ENCODE assay signal across 2 cellular contexts in the genomic region with DNA sequence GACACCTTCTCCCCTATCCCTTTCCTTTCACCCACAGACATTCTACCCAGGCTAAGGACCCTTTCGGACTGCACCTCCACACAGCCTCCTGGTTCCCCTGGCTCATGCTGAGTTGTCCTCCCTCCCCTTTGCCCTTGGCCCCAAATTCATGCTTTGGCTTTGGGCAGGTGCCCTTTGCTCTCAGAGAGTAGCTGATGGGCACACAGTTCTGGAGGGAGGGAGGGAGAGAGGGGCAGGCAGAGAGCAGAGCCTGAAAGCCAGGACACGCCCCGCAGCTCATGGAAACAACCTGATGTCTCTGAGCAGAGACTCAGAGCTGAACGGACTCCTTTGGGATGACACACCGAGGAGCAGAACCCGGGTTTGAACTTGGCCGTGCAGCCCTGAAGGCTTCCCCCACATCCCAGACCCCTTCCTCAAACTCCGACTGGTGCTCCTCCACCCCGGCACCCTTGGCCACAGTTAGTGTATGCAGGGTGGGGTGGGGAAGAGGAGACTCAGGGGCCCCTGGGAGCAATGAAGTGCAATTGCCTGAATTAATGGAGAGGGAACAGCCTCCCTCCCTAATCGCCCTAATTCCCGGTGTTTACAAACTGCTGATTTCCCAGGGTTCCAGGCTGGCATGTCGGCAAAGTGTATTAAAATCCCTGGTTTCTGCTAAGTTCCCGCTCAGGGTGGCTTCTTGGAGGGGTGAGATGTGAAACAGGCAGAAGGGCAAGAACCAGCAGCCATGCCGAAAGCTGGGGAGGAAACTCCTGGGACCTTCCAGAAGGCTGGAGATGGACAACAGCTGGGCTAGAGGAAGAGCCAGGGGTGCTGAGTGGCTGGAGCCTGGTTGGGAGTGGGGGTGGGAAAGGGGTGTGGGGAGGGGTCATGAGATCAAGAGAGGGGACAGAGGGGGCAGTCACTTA.
TF ChIP-seq lines count a peak whose summit lies in the region.

No MANE protein-coding gene starts in this region.

TF ChIP-seq in liver, 16 proteins besides CTCF, POLR2A, EP300 and RAD21 (continued from another document):
- TF ChIP-seq YY1 (IDR thresholded peaks at IDR 0.05) (no peak), GABPA (IDR thresholded peaks at IDR 0.05 in 1 of 2, conservative IDR thresholded peaks at IDR 0.05 in 1 of 2) (no peak), HNF4A (conservative IDR thresholded peaks at IDR 0.05) (peak; percentile 88 to 93), SP1 (IDR thresholded peaks at IDR 0.05) (peak; percentile 85), FOXA1 (IDR thresholded peaks at IDR 0.05) (no peak), NR2F2 (IDR thresholded peaks at IDR 0.05) (peak; percentile 58)
- TF ChIP-seq, protein P1, sequence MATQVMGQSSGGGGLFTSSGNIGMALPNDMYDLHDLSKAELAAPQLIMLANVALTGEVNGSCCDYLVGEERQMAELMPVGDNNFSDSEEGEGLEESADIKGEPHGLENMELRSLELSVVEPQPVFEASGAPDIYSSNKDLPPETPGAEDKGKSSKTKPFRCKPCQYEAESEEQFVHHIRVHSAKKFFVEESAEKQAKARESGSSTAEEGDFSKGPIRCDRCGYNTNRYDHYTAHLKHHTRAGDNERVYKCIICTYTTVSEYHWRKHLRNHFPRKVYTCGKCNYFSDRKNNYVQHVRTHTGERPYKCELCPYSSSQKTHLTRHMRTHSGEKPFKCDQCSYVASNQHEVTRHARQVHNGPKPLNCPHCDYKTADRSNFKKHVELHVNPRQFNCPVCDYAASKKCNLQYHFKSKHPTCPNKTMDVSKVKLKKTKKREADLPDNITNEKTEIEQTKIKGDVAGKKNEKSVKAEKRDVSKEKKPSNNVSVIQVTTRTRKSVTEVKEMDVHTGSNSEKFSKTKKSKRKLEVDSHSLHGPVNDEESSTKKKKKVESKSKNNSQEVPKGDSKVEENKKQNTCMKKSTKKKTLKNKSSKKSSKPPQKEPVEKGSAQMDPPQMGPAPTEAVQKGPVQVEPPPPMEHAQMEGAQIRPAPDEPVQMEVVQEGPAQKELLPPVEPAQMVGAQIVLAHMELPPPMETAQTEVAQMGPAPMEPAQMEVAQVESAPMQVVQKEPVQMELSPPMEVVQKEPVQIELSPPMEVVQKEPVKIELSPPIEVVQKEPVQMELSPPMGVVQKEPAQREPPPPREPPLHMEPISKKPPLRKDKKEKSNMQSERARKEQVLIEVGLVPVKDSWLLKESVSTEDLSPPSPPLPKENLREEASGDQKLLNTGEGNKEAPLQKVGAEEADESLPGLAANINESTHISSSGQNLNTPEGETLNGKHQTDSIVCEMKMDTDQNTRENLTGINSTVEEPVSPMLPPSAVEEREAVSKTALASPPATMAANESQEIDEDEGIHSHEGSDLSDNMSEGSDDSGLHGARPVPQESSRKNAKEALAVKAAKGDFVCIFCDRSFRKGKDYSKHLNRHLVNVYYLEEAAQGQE (IDR thresholded peaks at IDR 0.05): peak; percentile 57
- TF ChIP-seq, protein P2, sequence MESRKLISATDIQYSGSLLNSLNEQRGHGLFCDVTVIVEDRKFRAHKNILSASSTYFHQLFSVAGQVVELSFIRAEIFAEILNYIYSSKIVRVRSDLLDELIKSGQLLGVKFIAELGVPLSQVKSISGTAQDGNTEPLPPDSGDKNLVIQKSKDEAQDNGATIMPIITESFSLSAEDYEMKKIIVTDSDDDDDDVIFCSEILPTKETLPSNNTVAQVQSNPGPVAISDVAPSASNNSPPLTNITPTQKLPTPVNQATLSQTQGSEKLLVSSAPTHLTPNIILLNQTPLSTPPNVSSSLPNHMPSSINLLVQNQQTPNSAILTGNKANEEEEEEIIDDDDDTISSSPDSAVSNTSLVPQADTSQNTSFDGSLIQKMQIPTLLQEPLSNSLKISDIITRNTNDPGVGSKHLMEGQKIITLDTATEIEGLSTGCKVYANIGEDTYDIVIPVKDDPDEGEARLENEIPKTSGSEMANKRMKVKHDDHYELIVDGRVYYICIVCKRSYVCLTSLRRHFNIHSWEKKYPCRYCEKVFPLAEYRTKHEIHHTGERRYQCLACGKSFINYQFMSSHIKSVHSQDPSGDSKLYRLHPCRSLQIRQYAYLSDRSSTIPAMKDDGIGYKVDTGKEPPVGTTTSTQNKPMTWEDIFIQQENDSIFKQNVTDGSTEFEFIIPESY (IDR thresholded peaks at IDR 0.05): no peak

TF ChIP-seq in HepG2, 621 proteins besides CTCF, POLR2A, EP300 and RAD21 (continued from another document):
- TF ChIP-seq TEAD3 (CRISPR knock-in tag; optimal IDR thresholded peaks at IDR 0.05; ENCODE audit: borderline replicate concordance) (no peak), ZNF788 (CRISPR knock-in tag; IDR thresholded peaks at IDR 0.05; ENCODE audit: borderline replicate concordance) (no peak), ZNF614 (CRISPR knock-in tag; IDR thresholded peaks at IDR 0.05; ENCODE audit: borderline replicate concordance) (no peak), ZNF598 (CRISPR knock-in tag; IDR thresholded peaks at IDR 0.05; ENCODE audit: borderline replicate concordance) (no peak), SETDB1 (CRISPR knock-in tag; IDR thresholded peaks at IDR 0.05; ENCODE audit: borderline replicate concordance) (no peak), XBP1 (CRISPR knock-in tag; IDR thresholded peaks at IDR 0.05) (no peak), RXRA (CRISPR knock-in tag; IDR thresholded peaks at IDR 0.05) (no peak), ZNF737 (CRISPR knock-in tag; IDR thresholded peaks at IDR 0.05; ENCODE audit: borderline replicate concordance) (no peak), PAX8 (CRISPR knock-in tag; IDR thresholded peaks at IDR 0.05; ENCODE audit: borderline replicate concordance) (no peak)
- TF ChIP-seq, protein P3, sequence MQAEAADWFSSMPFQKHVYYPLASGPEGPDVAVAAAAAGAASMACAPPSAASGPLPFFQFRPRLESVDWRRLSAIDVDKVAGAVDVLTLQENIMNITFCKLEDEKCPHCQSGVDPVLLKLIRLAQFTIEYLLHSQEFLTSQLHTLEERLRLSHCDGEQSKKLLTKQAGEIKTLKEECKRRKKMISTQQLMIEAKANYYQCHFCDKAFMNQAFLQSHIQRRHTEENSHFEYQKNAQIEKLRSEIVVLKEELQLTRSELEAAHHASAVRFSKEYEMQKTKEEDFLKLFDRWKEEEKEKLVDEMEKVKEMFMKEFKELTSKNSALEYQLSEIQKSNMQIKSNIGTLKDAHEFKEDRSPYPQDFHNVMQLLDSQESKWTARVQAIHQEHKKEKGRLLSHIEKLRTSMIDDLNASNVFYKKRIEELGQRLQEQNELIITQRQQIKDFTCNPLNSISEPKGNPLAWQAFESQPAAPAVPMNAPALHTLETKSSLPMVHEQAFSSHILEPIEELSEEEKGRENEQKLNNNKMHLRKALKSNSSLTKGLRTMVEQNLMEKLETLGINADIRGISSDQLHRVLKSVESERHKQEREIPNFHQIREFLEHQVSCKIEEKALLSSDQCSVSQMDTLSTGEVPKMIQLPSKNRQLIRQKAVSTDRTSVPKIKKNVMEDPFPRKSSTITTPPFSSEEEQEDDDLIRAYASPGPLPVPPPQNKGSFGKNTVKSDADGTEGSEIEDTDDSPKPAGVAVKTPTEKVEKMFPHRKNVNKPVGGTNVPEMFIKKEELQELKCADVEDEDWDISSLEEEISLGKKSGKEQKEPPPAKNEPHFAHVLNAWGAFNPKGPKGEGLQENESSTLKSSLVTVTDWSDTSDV (CRISPR knock-in tag; IDR thresholded peaks at IDR 0.05): no peak
- TF ChIP-seq, protein P4, sequence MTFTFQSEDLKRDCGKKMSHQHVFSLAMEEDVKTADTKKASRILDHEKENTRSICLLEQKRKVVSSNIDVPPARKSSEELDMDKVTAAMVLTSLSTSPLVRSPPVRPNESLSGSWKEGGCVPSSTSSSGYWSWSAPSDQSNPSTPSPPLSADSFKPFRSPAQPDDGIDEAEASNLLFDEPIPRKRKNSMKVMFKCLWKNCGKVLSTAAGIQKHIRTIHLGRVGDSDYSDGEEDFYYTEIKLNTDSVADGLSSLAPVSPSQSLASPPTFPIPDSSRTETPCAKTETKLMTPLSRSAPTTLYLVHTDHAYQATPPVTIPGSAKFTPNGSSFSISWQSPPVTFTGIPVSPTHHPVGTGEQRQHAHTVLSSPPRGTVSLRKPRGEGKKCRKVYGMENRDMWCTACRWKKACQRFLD (CRISPR knock-in tag; IDR thresholded peaks at IDR 0.05; ENCODE audit: borderline replicate concordance): no peak
- TF ChIP-seq, protein P5, sequence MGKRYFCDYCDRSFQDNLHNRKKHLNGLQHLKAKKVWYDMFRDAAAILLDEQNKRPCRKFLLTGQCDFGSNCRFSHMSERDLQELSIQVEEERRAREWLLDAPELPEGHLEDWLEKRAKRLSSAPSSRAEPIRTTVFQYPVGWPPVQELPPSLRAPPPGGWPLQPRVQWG (CRISPR knock-in tag; IDR thresholded peaks at IDR 0.05; ENCODE audit: borderline replicate concordance, low read depth): no peak
